29 cellular contexts compared by ENCODE assay signal in the genomic region with DNA sequence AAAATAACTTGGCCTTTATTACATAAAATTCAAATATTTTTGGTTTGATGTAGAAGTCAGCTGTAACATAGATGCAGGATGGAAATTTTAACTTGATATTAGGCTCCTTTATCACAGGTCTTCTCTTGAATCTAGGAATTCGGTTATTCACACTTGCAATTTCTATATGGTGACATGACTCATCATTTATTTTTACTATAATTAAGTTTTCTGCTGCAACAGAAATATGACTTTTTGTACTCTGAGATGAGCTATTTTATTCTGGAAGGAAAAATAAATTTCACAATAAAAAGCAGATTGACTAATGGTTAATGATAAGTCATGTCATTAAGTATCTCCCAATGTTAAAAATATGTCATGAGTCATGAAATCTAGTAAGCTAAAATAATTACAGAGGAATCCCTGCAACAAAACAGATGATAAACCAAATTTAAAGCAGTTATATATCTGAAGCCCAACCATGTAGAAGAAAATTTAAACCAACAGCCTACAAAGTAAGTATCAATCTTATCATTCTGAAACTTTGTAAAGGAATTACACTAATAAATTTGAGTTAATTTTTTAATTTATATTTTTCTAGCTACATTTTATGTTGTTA.
A peak's percentile ranks its signal among the peaks of the same experiment; 100 is the strongest.
DNase-seq lines count a peak whose midpoint lies in the region; ATAC-seq, FAIRE-seq and TF ChIP-seq lines count a peak whose summit lies in the region.
"Had no signal": no experiment of that assay in that cellular context is flagged by ENCODE, and none has a peak within 500 bp of the region (broad histone marks: within the 10 kb centered on the region; RNA-seq: fewer than 3 reads in every experiment).

No MANE protein-coding gene starts in this region.

- H3K4me3 ChIP-seq in GM23248, result no peak overlapping the region
- H3K4me3 ChIP-seq in K562, result no peak overlapping the region
- H3K4me3 ChIP-seq: body of pancreas, gastroesophageal sphincter, ovary, Peyer's patch, SJCRH30, stomach, transverse colon had no signal

- H2AFZ ChIP-seq in GM23248, result no peak overlapping the region
- no peak overlapping the region for H2AFZ ChIP-seq in K562 (ENCODE audit: low read depth, low read length)

- ATAC-seq in K562, result no peak
- no peak for ATAC-seq in activated T-helper 17 cell treated with anti-CD3 and anti-CD28 coated beads, Interleukin-2, amount 50 U/mL, for 72 hours (replicated peaks)
- ATAC-seq in HG03280 (IDR thresholded peaks at IDR 0.05; ENCODE audit: unreplicated experiment), result no peak
- no peak for ATAC-seq in activated naive CD8-positive, alpha-beta T cell treated with anti-CD3 and anti-CD28 coated beads, Interleukin-2, amount 50 U/mL, for 24 hours
- ATAC-seq: activated CD8-positive, alpha-beta T cell treated with anti-CD3 and anti-CD28 coated beads for 36 hours; body of pancreas; gastroesophageal sphincter; natural killer cell treated with Interleukin-12 subunit alpha and Interleukin-12 subunit beta and Interleukin-15 and Interleukin-18, amount 100 ng/mL, for 72 hours; right cardiac atrium had no signal

- 4 to 8% methylated on average over 1 of the region's 1 CpG for WGBS in GM23248 (ENCODE audit: low coverage in 1 of 2, low lambda C conversion rate in 2 of 2, missing lambda C conversion rate in 2 of 2), 2 experiments
- WGBS in K562 (ENCODE audit: insufficient coverage, low coverage, missing lambda C conversion rate), result 0% methylated on average over 1 of the region's 1 CpG

- H3K4me1 ChIP-seq in GM23248 (ENCODE audit: insufficient read depth) (peaks cover 14% of the 10 kb centered on the region), K562 (replicated peaks in 1 of 2; ENCODE audit: control insufficient read depth in 2 of 2, insufficient read depth in 2 of 2, low read length in 2 of 2) (no peaks in the 10 kb centered on the region)
- H3K4me1 ChIP-seq: body of pancreas, gastroesophageal sphincter, Peyer's patch, SJCRH30, transverse colon had no signal

- H3K27me3 Mint-ChIP-seq in activated T-helper 17 cell treated with anti-CD3 and anti-CD28 coated beads, Interleukin-2, amount 50 U/mL, for 72 hours, result no peaks in the 10 kb centered on the region
- no peaks in the 10 kb centered on the region for H3K27me3 Mint-ChIP-seq in activated naive CD8-positive, alpha-beta T cell treated with anti-CD3 and anti-CD28 coated beads, Interleukin-2, amount 50 U/mL, for 24 hours
- H3K27me3 Mint-ChIP-seq: activated CD8-positive, alpha-beta T cell treated with anti-CD3 and anti-CD28 coated beads for 36 hours; activated naive CD8-positive, alpha-beta T cell treated with anti-CD3 and anti-CD28 coated beads, Interleukin-2, amount 10 ng/mL, durations not matched to agents 7 days and 5 days; natural killer cell treated with Interleukin-12 subunit alpha and Interleukin-12 subunit beta and Interleukin-15 and Interleukin-18, amount 100 ng/mL, for 72 hours had no signal

- H3K4me1 Mint-ChIP-seq in activated T-helper 17 cell treated with anti-CD3 and anti-CD28 coated beads, Interleukin-2, amount 50 U/mL, for 72 hours, result no peaks in the 10 kb centered on the region
- no peaks in the 10 kb centered on the region for H3K4me1 Mint-ChIP-seq in activated naive CD8-positive, alpha-beta T cell treated with anti-CD3 and anti-CD28 coated beads, Interleukin-2, amount 50 U/mL, for 24 hours
- H3K4me1 Mint-ChIP-seq: activated naive CD8-positive, alpha-beta T cell treated with anti-CD3 and anti-CD28 coated beads, Interleukin-2, amount 10 ng/mL, durations not matched to agents 7 days and 5 days had no signal

- peak; percentile 65 for DNase-seq in GM23248
- no peak for DNase-seq in K562 (ENCODE audit: extremely low read depth in 1 of 4, low spot score in 3 of 4)
- DNase-seq in iris pigment epithelial cell (ENCODE audit: low read depth), result peak; percentile 8
- no peak for DNase-seq in activated naive CD8-positive, alpha-beta T cell treated with anti-CD3 and anti-CD28 coated beads, Interleukin-2, amount 50 U/mL, for 24 hours
- DNase-seq in hypothalamus (lab: John Stamatoyannopoulos, UW), result no peak
- DNase-seq: 8988T; activated CD4-positive, alpha-beta T cell treated with anti-CD3 and anti-CD28 coated beads for 1 hour; activated CD8-positive, alpha-beta T cell treated with anti-CD3 and anti-CD28 coated beads for 36 hours; activated effector memory CD4-positive, alpha-beta T cell treated with anti-CD3 and anti-CD28 coated beads, Interleukin-2, amount 50 U/mL, for 16 hours; activated naive CD8-positive, alpha-beta T cell treated with anti-CD3 and anti-CD28 coated beads, Interleukin-2, amount 10 ng/mL, durations not matched to agents 7 days and 5 days; body of pancreas; COR-L47; erythroblast; islet precursor cell; Kasumi-1; NCI-H1694; NCI-H526; ovary; Peyer's patch; right cardiac atrium; SJCRH30; stomach; transverse colon had no signal

- no peak for TF ChIP-seq POLR2A in K562 (conservative IDR thresholded peaks at IDR 0.05)

- TF ChIP-seq CTCF in K562 (IDR thresholded peaks at IDR 0.05 in 2 of 3, conservative IDR thresholded peaks at IDR 0.05 in 1 of 3; ENCODE audit: insufficient read depth in 2 of 3, low read depth in 1 of 3, low read length in 3 of 3), result no peak

- BruUV-seq in K562 (replicated peaks; lab: Mats Ljungman, UMichigan), result no TSS peak

- no peaks in the 10 kb centered on the region for H3K9me2 ChIP-seq in GM23248 (ENCODE audit: insufficient read depth)

- CTCF ChIA-PET in K562 (lab: Yijun Ruan, JAX; ENCODE audit: low intra/inter-chr PET ratio), result no interaction called here

- H3K27me3 ChIP-seq in GM23248 (replicated peaks; ENCODE audit: insufficient read depth) (no peaks in the 10 kb centered on the region), K562 (ENCODE audit: control insufficient read depth in 2 of 2, insufficient read depth in 2 of 2, low read length in 2 of 2) (no peaks in the 10 kb centered on the region)
- H3K27me3 ChIP-seq: body of pancreas, gastroesophageal sphincter, ovary, Peyer's patch, SJCRH30, stomach, transverse colon had no signal

- in situ Hi-C loops in GM23248 (cut with MboI) (no loop called here), K562 (cut with MboI) (no loop called here)

- intact Hi-C loops in K562 (cut with micrococcal nuclease), result no loop called here

- TF ChIP-seq RAD21 in K562 (CRISPR knock-in tag; conservative IDR thresholded peaks at IDR 0.05 in 1 of 2, IDR thresholded peaks at IDR 0.05 in 1 of 2), result no peak

- no peak for TF ChIP-seq EP300 in K562 (IDR thresholded peaks at IDR 0.05; ENCODE audit: low read length)

- H4K20me1 ChIP-seq in GM23248 (ENCODE audit: insufficient read depth), result no peaks in the 10 kb centered on the region
- no peaks in the 10 kb centered on the region for H4K20me1 ChIP-seq in K562 (replicated peaks; ENCODE audit: control insufficient read depth, insufficient read depth, low read length)

- H3K27ac Mint-ChIP-seq in activated T-helper 17 cell treated with anti-CD3 and anti-CD28 coated beads, Interleukin-2, amount 50 U/mL, for 72 hours, result no peak overlapping the region
- no peak overlapping the region for H3K27ac Mint-ChIP-seq in activated naive CD8-positive, alpha-beta T cell treated with anti-CD3 and anti-CD28 coated beads, Interleukin-2, amount 50 U/mL, for 24 hours
- H3K27ac Mint-ChIP-seq: activated CD8-positive, alpha-beta T cell treated with anti-CD3 and anti-CD28 coated beads for 36 hours; activated naive CD8-positive, alpha-beta T cell treated with anti-CD3 and anti-CD28 coated beads, Interleukin-2, amount 10 ng/mL, durations not matched to agents 7 days and 5 days; natural killer cell treated with Interleukin-12 subunit alpha and Interleukin-12 subunit beta and Interleukin-15 and Interleukin-18, amount 100 ng/mL, for 72 hours; T-helper 1 cell treated with Interleukin-12 subunit alpha and Interleukin-12 subunit beta and Interleukin-4 antibody, amounts not matched to agents 30 μg/mL and 1 μg/mL, for 36 hours had no signal

- no peaks in the 10 kb centered on the region for H3K9me3 ChIP-seq in GM23248 (ENCODE audit: low read depth)
- H3K9me3 ChIP-seq in K562 (replicated peaks; ENCODE audit: control insufficient read depth, insufficient read depth, low read depth, low read length), result no peaks in the 10 kb centered on the region; the same call in 1 of the 2 replicates
- H3K9me3 ChIP-seq: body of pancreas, ovary, Peyer's patch, transverse colon had no signal

- H3F3A ChIP-seq in GM23248 (ENCODE audit: insufficient read depth), result no peaks in the 10 kb centered on the region

- H3K4me3 Mint-ChIP-seq in activated T-helper 17 cell treated with anti-CD3 and anti-CD28 coated beads, Interleukin-2, amount 50 U/mL, for 72 hours, result no peak overlapping the region
- H3K4me3 Mint-ChIP-seq in activated naive CD8-positive, alpha-beta T cell treated with anti-CD3 and anti-CD28 coated beads, Interleukin-2, amount 50 U/mL, for 24 hours, result no peak overlapping the region
- H3K4me3 Mint-ChIP-seq: activated CD8-positive, alpha-beta T cell treated with anti-CD3 and anti-CD28 coated beads for 36 hours; activated naive CD8-positive, alpha-beta T cell treated with anti-CD3 and anti-CD28 coated beads, Interleukin-2, amount 10 ng/mL, durations not matched to agents 7 days and 5 days; natural killer cell treated with Interleukin-12 subunit alpha and Interleukin-12 subunit beta and Interleukin-15 and Interleukin-18, amount 100 ng/mL, for 72 hours; T-helper 1 cell treated with Interleukin-12 subunit alpha and Interleukin-12 subunit beta and Interleukin-4 antibody, amounts not matched to agents 30 μg/mL and 1 μg/mL, for 36 hours had no signal

- H3K9me3 Mint-ChIP-seq in activated T-helper 17 cell treated with anti-CD3 and anti-CD28 coated beads, Interleukin-2, amount 50 U/mL, for 72 hours, result peaks cover 9% of the 10 kb centered on the region
- peaks cover 4% of the 10 kb centered on the region for H3K9me3 Mint-ChIP-seq in activated naive CD8-positive, alpha-beta T cell treated with anti-CD3 and anti-CD28 coated beads, Interleukin-2, amount 50 U/mL, for 24 hours
- H3K9me3 Mint-ChIP-seq: activated CD8-positive, alpha-beta T cell treated with anti-CD3 and anti-CD28 coated beads for 36 hours; activated naive CD8-positive, alpha-beta T cell treated with anti-CD3 and anti-CD28 coated beads, Interleukin-2, amount 10 ng/mL, durations not matched to agents 7 days and 5 days; natural killer cell treated with Interleukin-12 subunit alpha and Interleukin-12 subunit beta and Interleukin-15 and Interleukin-18, amount 100 ng/mL, for 72 hours; T-helper 1 cell treated with Interleukin-12 subunit alpha and Interleukin-12 subunit beta and Interleukin-4 antibody, amounts not matched to agents 30 μg/mL and 1 μg/mL, for 36 hours had no signal

- H3K79me2 ChIP-seq in GM23248 (ENCODE audit: insufficient read depth) (no peaks in the 10 kb centered on the region), K562 (ENCODE audit: control insufficient read depth, insufficient read depth, low read length) (no peaks in the 10 kb centered on the region)

- H3K36me3 Mint-ChIP-seq in activated T-helper 17 cell treated with anti-CD3 and anti-CD28 coated beads, Interleukin-2, amount 50 U/mL, for 72 hours (ENCODE audit: low read depth), result no peaks in the 10 kb centered on the region
- H3K36me3 Mint-ChIP-seq in activated naive CD8-positive, alpha-beta T cell treated with anti-CD3 and anti-CD28 coated beads, Interleukin-2, amount 50 U/mL, for 24 hours (ENCODE audit: low read depth), result no peaks in the 10 kb centered on the region
- H3K36me3 Mint-ChIP-seq: activated naive CD8-positive, alpha-beta T cell treated with anti-CD3 and anti-CD28 coated beads, Interleukin-2, amount 10 ng/mL, durations not matched to agents 7 days and 5 days; natural killer cell treated with Interleukin-12 subunit alpha and Interleukin-12 subunit beta and Interleukin-15 and Interleukin-18, amount 100 ng/mL, for 72 hours had no signal

- no peaks in the 10 kb centered on the region for H3K9me1 ChIP-seq in K562 (ENCODE audit: control insufficient read depth, insufficient read depth, low read length)

- no peak overlapping the region for H3K9ac ChIP-seq in GM23248
- H3K9ac ChIP-seq in K562 (ENCODE audit: insufficient read depth in 1 of 2, low read depth in 2 of 2, low read length in 2 of 2), result no peak overlapping the region

- peak; percentile 59 for FAIRE-seq in A204.1 (lab: Jason Lieb, UNC)
- FAIRE-seq in K562 (lab: Jason Lieb, UNC), result no peak

- POLR2A ChIA-PET in K562 (lab: Yijun Ruan, JAX), result no interaction called here

- H3K27ac ChIP-seq in GM23248, result no peak overlapping the region
- H3K27ac ChIP-seq in K562 (ENCODE audit: extremely low read depth, low read depth, low read length), result no peak overlapping the region
- H3K27ac ChIP-seq: body of pancreas, gastroesophageal sphincter, ovary, Peyer's patch, SJCRH30, stomach, transverse colon had no signal

- H3K36me3 ChIP-seq in GM23248 (ENCODE audit: low read depth), result no peaks in the 10 kb centered on the region
- H3K36me3 ChIP-seq in K562 (ENCODE audit: control insufficient read depth, insufficient read depth, low read length), result no peaks in the 10 kb centered on the region
- H3K36me3 ChIP-seq: gastroesophageal sphincter, ovary, Peyer's patch, SJCRH30, stomach, transverse colon had no signal

- H3K4me2 ChIP-seq in GM23248 (ENCODE audit: unreplicated experiment) (peak overlapping the region; percentile 65), K562 (ENCODE audit: insufficient read depth, low read length) (no peak overlapping the region)

Comparison
In these comparisons a context has a peak if more than half of its experiments do, and no peak if none do; other contexts are left out.
1. DNase-seq: peak in GM23248 (single experiment) and iris pigment epithelial cell (single experiment); none in K562 (0 of 4), activated naive CD8-positive, alpha-beta T cell treated with anti-CD3 and anti-CD28 coated beads, Interleukin-2, amount 50 U/mL, for 24 hours (single experiment) and hypothalamus (0 of 51).